In genomic region chr5:78537821-78538220, GRCh38 we compare ENCODE assay signal across 8 cellular contexts.
DNase-seq lines count a peak whose midpoint lies in the region; ATAC-seq and TF ChIP-seq lines count a peak whose summit lies in the region.

No MANE protein-coding gene starts in this region.

- H3F3A ChIP-seq in Loucy (ENCODE audit: low read depth), result no peaks in the 10 kb centered on the region

- no peaks in the 10 kb centered on the region for H3K9me2 ChIP-seq in Loucy (replicated peaks; ENCODE audit: low read depth, low read length)

- H3K4me1 ChIP-seq in Loucy (ENCODE audit: insufficient read depth, low read length, poor library complexity, severe bottlenecking), result peaks cover 21% of the 10 kb centered on the region

- no peak overlapping the region for H3K4me3 ChIP-seq in Loucy (ENCODE audit: low read length, poor library complexity, severe bottlenecking)

- peaks cover 3% of the 10 kb centered on the region for H3K36me3 Mint-ChIP-seq in type B pancreatic cell
- H3K36me3 Mint-ChIP-seq in activated T-cell treated with anti-CD3 and anti-CD28 coated beads, Interleukin-2, amount 50 U/mL, for 4 hours (ENCODE audit: insufficient read depth), result no peaks in the 10 kb centered on the region

- TF ChIP-seq CTCF in Loucy (conservative IDR thresholded peaks at IDR 0.05; ENCODE audit: low read length) (peak; percentile 70), type B pancreatic cell (conservative IDR thresholded peaks at IDR 0.05) (peak; percentile 63)

- no peaks in the 10 kb centered on the region for H3K9me3 ChIP-seq in Loucy (ENCODE audit: insufficient read depth, low read depth, low read length)

- no peaks in the 10 kb centered on the region for H4K20me1 ChIP-seq in Loucy (ENCODE audit: insufficient read depth, low read length, poor library complexity, severe bottlenecking)

- H3K4me1 Mint-ChIP-seq in type B pancreatic cell (ENCODE audit: unreplicated experiment), result peaks cover 46% of the 10 kb centered on the region
- H3K4me1 Mint-ChIP-seq in activated T-cell treated with anti-CD3 and anti-CD28 coated beads, Interleukin-2, amount 50 U/mL, for 4 hours (ENCODE audit: low read depth), result no peaks in the 10 kb centered on the region

- ATAC-seq in activated T-cell treated with anti-CD3 and anti-CD28 coated beads, Interleukin-2, amount 50 U/mL, for 4 hours, result no peak

- DNase-seq in NCI-H345 (lab: John Stamatoyannopoulos, UW) (peak; percentile 5), NCI-H345 treated with DMSO at 0.1 percent for 48 hours (lab: John Stamatoyannopoulos, UW; ENCODE audit: unreplicated experiment) (no peak), anterior cingulate cortex (lab: John Stamatoyannopoulos, UW) (peak in 35 of 58 donors; percentile 9 to 77 (median 29)), iris pigment epithelial cell (ENCODE audit: low read depth) (peak; percentile 65), type B pancreatic cell (ENCODE audit: extremely low spot score, unreplicated experiment) (no peak), amniotic stem cell (lab: John Stamatoyannopoulos, UW) (no peak)
- no peak for DNase-seq in activated T-cell treated with anti-CD3 and anti-CD28 coated beads, Interleukin-2, amount 50 U/mL, for 4 hours

- no peak overlapping the region for H2AFZ ChIP-seq in Loucy (ENCODE audit: low read length)

- no peak overlapping the region for H3K27ac Mint-ChIP-seq in type B pancreatic cell

- no peaks in the 10 kb centered on the region for H3K36me3 ChIP-seq in Loucy (ENCODE audit: insufficient read depth, low read length)

- H3K4me3 Mint-ChIP-seq in type B pancreatic cell, result no peak overlapping the region
- no peak overlapping the region for H3K4me3 Mint-ChIP-seq in activated T-cell treated with anti-CD3 and anti-CD28 coated beads, Interleukin-2, amount 50 U/mL, for 4 hours

- H3K4me2 ChIP-seq in Loucy (ENCODE audit: low read depth, low read length, poor library complexity, severe bottlenecking), result no peak overlapping the region

- H3K79me2 ChIP-seq in Loucy (ENCODE audit: insufficient read depth, low read length), result no peaks in the 10 kb centered on the region

- no peak overlapping the region for H3K9ac ChIP-seq in Loucy (ENCODE audit: low read depth, low read length, poor library complexity, severe bottlenecking)

- H3K27me3 ChIP-seq in Loucy (ENCODE audit: insufficient read depth, low read length, poor library complexity, severe bottlenecking), result no peaks in the 10 kb centered on the region

- no peaks in the 10 kb centered on the region for H3K9me3 Mint-ChIP-seq in type B pancreatic cell
- H3K9me3 Mint-ChIP-seq in activated T-cell treated with anti-CD3 and anti-CD28 coated beads, Interleukin-2, amount 50 U/mL, for 4 hours, result no peaks in the 10 kb centered on the region

- H3K27me3 Mint-ChIP-seq in type B pancreatic cell, result no peaks in the 10 kb centered on the region
- H3K27me3 Mint-ChIP-seq in activated T-cell treated with anti-CD3 and anti-CD28 coated beads, Interleukin-2, amount 50 U/mL, for 4 hours (ENCODE audit: low read depth), result no peaks in the 10 kb centered on the region

Comparison
In these comparisons a context has a peak if more than half of its experiments do, and no peak if none do; other contexts are left out.
1. DNase-seq: peak in NCI-H345 (single experiment), anterior cingulate cortex (35 of 58) and iris pigment epithelial cell (single experiment); none in NCI-H345 treated with DMSO at 0.1 percent for 48 hours (single experiment), type B pancreatic cell (single experiment), amniotic stem cell (single experiment) and activated T-cell treated with anti-CD3 and anti-CD28 coated beads, Interleukin-2, amount 50 U/mL, for 4 hours (single experiment).